Comparison of ENCODE assay signal across 8 cellular contexts in the genomic region with DNA sequence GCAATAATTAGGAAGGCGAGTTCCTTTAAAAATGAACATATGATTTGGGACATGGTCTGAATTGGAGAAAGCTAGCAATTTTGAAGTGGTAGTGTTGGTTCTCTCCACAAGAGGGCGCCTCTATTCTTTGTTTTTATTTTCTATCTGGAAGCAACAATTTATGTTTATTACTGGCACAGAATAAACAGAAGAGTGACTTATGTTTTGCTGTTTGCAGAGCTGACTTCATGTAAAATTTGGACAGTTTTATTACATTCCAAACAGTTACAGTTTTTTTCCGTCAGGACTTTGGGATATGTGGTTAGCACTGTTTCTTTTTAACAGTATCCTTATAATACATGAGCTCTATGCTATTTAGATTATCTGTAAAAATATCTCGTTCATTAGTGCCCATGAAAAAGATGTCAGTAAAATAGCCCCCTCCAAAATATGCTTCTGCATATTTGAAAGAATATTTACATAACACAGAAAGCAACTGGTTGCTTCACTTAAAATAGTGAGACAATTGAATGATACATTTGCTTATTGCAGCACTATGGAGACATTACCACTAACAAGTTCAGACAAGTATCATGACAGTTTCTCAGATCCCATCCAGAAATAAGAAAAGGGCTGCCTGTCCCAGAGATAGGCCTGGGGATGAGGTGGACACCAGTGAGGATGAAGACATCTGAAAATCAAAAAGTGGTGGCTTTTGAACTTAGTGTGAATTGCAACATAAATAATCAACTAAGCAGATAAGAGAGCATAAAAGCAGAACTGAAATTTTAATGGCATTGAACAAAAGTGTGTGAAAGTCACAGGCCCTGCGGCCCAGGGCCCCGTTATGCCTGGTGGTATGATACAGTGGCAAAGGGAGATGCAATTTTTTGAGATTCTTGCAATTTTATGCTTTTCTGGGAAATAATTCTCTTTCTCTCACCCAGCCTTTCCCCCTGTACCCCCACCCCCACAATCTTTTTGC. TPM values are rescaled to one million over a fixed set of nuclear protein-coding genes. Genes with fewer than 3 reads are reported as not detected.
DNase-seq lines count a peak whose midpoint lies in the region; ATAC-seq, FAIRE-seq and TF ChIP-seq lines count a peak whose summit lies in the region.

No MANE protein-coding gene starts in this region.

- H3K9ac ChIP-seq in SU-DHL-6 (ENCODE audit: low read length): no peak overlapping the region

- no peak overlapping the region for H3K4me3 ChIP-seq in SU-DHL-6 (ENCODE audit: insufficient read depth, low read length, poor library complexity, severe bottlenecking)
- H3K4me3 ChIP-seq in epithelial cell of proximal tubule (ENCODE audit: low read depth, low read length): no peak overlapping the region
- H3K4me3 ChIP-seq in neutrophil (ENCODE audit: low read depth in 1 of 2, low read length in 1 of 2): no peak overlapping the region

- H3K36me3 ChIP-seq in SU-DHL-6 (ENCODE audit: low read length) (no peaks in the 10 kb centered on the region), neutrophil (no peaks in the 10 kb centered on the region)

- no peaks in the 10 kb centered on the region for H3K9me3 ChIP-seq in SU-DHL-6 (ENCODE audit: insufficient read depth, low read length)
- H3K9me3 ChIP-seq in neutrophil: no peaks in the 10 kb centered on the region

- no peak for FAIRE-seq in HTR-8/SVneo (lab: Jason Lieb, UNC)

- H3K4me2 ChIP-seq in SU-DHL-6 (ENCODE audit: low read depth, low read length, poor library complexity, severe bottlenecking): no peak overlapping the region

- ATAC-seq in HG03135 (IDR thresholded peaks at IDR 0.05; ENCODE audit: unreplicated experiment): no peak
- no peak for ATAC-seq in HG02642 (IDR thresholded peaks at IDR 0.05; ENCODE audit: poor library complexity, unreplicated experiment)

- peak; percentile 21 for DNase-seq in stimulated activated CD4-positive, alpha-beta T cell treated with anti-CD3 and anti-CD28 coated beads, Interleukin-15, amount 100 ng/mL, for 24 hours
- DNase-seq in stimulated activated CD4-positive, alpha-beta T cell treated with anti-CD3 and anti-CD28 coated beads, Interleukin-1b, Interleukin-23, amount 100 ng/mL, for 48 hours: no peak
- DNase-seq in HTR-8/SVneo (ENCODE audit: insufficient read length, low spot score) (peak; percentile 9), epithelial cell of proximal tubule (ENCODE audit: low read depth) (no peak)

- H3F3A ChIP-seq in SU-DHL-6 (ENCODE audit: insufficient read depth): no peaks in the 10 kb centered on the region

- peak; percentile 63 for TF ChIP-seq CTCF in SU-DHL-6 (IDR thresholded peaks at IDR 0.05; ENCODE audit: insufficient read depth, low read length, poor library complexity, severe bottlenecking)
- TF ChIP-seq CTCF in epithelial cell of proximal tubule (conservative IDR thresholded peaks at IDR 0.05; ENCODE audit: low read depth, low read length): peak; percentile 70
- peak; percentile 63 for TF ChIP-seq CTCF in neutrophil (IDR thresholded peaks at IDR 0.05)

- H3K9me2 ChIP-seq in SU-DHL-6 (replicated peaks; ENCODE audit: insufficient read depth, low read length): no peaks in the 10 kb centered on the region

- H3K27ac ChIP-seq in SU-DHL-6 (ENCODE audit: low read depth, low read length) (no peak overlapping the region), neutrophil (no peak overlapping the region)

- H4K20me1 ChIP-seq in SU-DHL-6 (ENCODE audit: low read depth, low read length): no peaks in the 10 kb centered on the region

- H3K4me1 ChIP-seq in neutrophil (ENCODE audit: control insufficient read depth in 1 of 2, insufficient read depth in 1 of 2, low read depth in 1 of 2, low read length in 1 of 2): peaks cover 5 to 20% of the 10 kb centered on the region in 2 experiments

- no peak overlapping the region for H2AFZ ChIP-seq in SU-DHL-6 (ENCODE audit: low read depth, low read length, severe bottlenecking)

- no peaks in the 10 kb centered on the region for H3K79me2 ChIP-seq in SU-DHL-6 (ENCODE audit: insufficient read depth, low read length)

- H3K27me3 ChIP-seq in SU-DHL-6 (ENCODE audit: low read length) (no peaks in the 10 kb centered on the region), neutrophil (peaks cover 35% of the 10 kb centered on the region)

RNA-seq across cellular contexts. Expression of gene FGF9, which starts 32.3 kb away (rescaled TPM):
- 0.22 and 0.75 TPM in 2 replicates for total RNA-seq in epithelial cell of proximal tubule

RNA-seq across cellular contexts. Expression of gene MICU2, which starts 34.6 kb away (rescaled TPM):
- 90.9 and 141 TPM in 2 replicates for total RNA-seq in epithelial cell of proximal tubule

Comparison
In these comparisons a context has a peak if more than half of its experiments do, and no peak if none do; other contexts are left out.
1. DNase-seq: peak in stimulated activated CD4-positive, alpha-beta T cell treated with anti-CD3 and anti-CD28 coated beads, Interleukin-15, amount 100 ng/mL, for 24 hours (single experiment) and HTR-8/SVneo (single experiment); none in stimulated activated CD4-positive, alpha-beta T cell treated with anti-CD3 and anti-CD28 coated beads, Interleukin-1b, Interleukin-23, amount 100 ng/mL, for 48 hours (single experiment) and epithelial cell of proximal tubule (single experiment).
2. Peak in every context shown above with its lines, with median percentiles within 50 percentile points of each other: CTCF ChIP-seq.